Comparison of ENCODE assay signal across 8 cellular contexts in genomic region chr1:217089239-217090014, GRCh38.
A peak's percentile ranks its signal among the peaks of the same experiment; 100 is the strongest.
DNase-seq lines count a peak whose midpoint lies in the region; ATAC-seq, FAIRE-seq and TF ChIP-seq lines count a peak whose summit lies in the region.

No MANE protein-coding gene starts in this region.

- TF ChIP-seq POLR2A in A549 (IDR thresholded peaks at IDR 0.05; ENCODE audit: low read length), result no peak

- WGBS in A549 (ENCODE audit: missing lambda C conversion rate), result 6% methylated on average over 21 of the region's 40 CpGs

- CTCF ChIA-PET in A549 (lab: Yijun Ruan, JAX), result no interaction called here

- H4K20me1 ChIP-seq in astrocyte (ENCODE audit: insufficient read depth, low read length), result no peaks in the 10 kb centered on the region

- H3K9me3 ChIP-seq in A549 (no peaks in the 10 kb centered on the region), astrocyte (ENCODE audit: insufficient read depth, low read depth, low read length) (no peaks in the 10 kb centered on the region), iPS-15b (ENCODE audit: control insufficient read depth, insufficient read depth, low read length) (no peaks in the 10 kb centered on the region), skeletal muscle satellite cell (replicated peaks; ENCODE audit: low read length) (no peaks in the 10 kb centered on the region)

- no peaks in the 10 kb centered on the region for H3K36me3 Mint-ChIP-seq in astrocyte (ENCODE audit: low read depth, unreplicated experiment)
- H3K36me3 Mint-ChIP-seq in natural killer cell treated with Interleukin-12 subunit alpha and Interleukin-12 subunit beta and Interleukin-15 and Interleukin-18, amount 100 ng/mL, for 72 hours, result peaks cover 4% of the 10 kb centered on the region

- H3K9ac ChIP-seq in astrocyte (ENCODE audit: low read length) (peak overlapping the region; percentile 83), iPS-15b (ENCODE audit: low read depth, low read length) (no peak overlapping the region), skeletal muscle satellite cell (ENCODE audit: low read depth, low read length) (peak overlapping the region; percentile 90)

- peak overlapping the region in 1 of 2 experiments; percentile 75; a peak in 3 of 6 replicates for H3K27ac ChIP-seq in A549
- H3K27ac ChIP-seq in astrocyte (ENCODE audit: low read depth, low read length), result peak overlapping the region; percentile 44

- peak overlapping the region; percentile 90 for H2AFZ ChIP-seq in astrocyte (ENCODE audit: low read depth, low read length)

- H3K36me3 ChIP-seq in astrocyte (ENCODE audit: insufficient read depth, low read length) (no peaks in the 10 kb centered on the region), iPS-15b (ENCODE audit: control insufficient read depth, insufficient read depth, low read length) (no peaks in the 10 kb centered on the region), skeletal muscle satellite cell (ENCODE audit: insufficient read depth, low read length) (no peaks in the 10 kb centered on the region)

- peak overlapping the region; percentile 26 for H3K27ac Mint-ChIP-seq in astrocyte (ENCODE audit: unreplicated experiment)
- no peak overlapping the region for H3K27ac Mint-ChIP-seq in natural killer cell treated with Interleukin-12 subunit alpha and Interleukin-12 subunit beta and Interleukin-15 and Interleukin-18, amount 100 ng/mL, for 72 hours

- H3K4me3 ChIP-seq in A549 (peak overlapping the region; percentile 44), astrocyte (ENCODE audit: insufficient read depth, low read depth, low read length) (peak overlapping the region; percentile 70), iPS-15b (ENCODE audit: low read depth, low read length) (peak overlapping the region; percentile 57), skeletal muscle satellite cell (ENCODE audit: low read length) (peak overlapping the region; percentile 75)

- H3K4me1 ChIP-seq in A549 (no peaks in the 10 kb centered on the region), astrocyte (ENCODE audit: insufficient read depth, low read length) (peaks cover 15% of the 10 kb centered on the region), iPS-15b (ENCODE audit: control insufficient read depth, insufficient read depth, low read length) (peaks cover 6% of the 10 kb centered on the region), skeletal muscle satellite cell (ENCODE audit: control insufficient read depth, insufficient read depth, low read length) (peaks cover 29% of the 10 kb centered on the region)

- FAIRE-seq in A549 (lab: Jason Lieb, UNC) (no peak), astrocyte (lab: Jason Lieb, UNC) (no peak)

- no peak for TF ChIP-seq EP300 in A549 (IDR thresholded peaks at IDR 0.05)

- H3K27me3 ChIP-seq in astrocyte (ENCODE audit: insufficient read depth, low read length), result no peaks in the 10 kb centered on the region
- peaks cover 64% of the 10 kb centered on the region for H3K27me3 ChIP-seq in iPS-15b (ENCODE audit: control insufficient read depth, insufficient read depth, low read length)
- H3K27me3 ChIP-seq in skeletal muscle satellite cell (ENCODE audit: control insufficient read depth, insufficient read depth, low read length), result no peaks in the 10 kb centered on the region

- peak overlapping the region; percentile 74 for H3K4me2 ChIP-seq in A549
- H3K4me2 ChIP-seq in astrocyte (ENCODE audit: low read length), result peak overlapping the region; percentile 95
- H3K4me2 ChIP-seq in skeletal muscle satellite cell (ENCODE audit: low read length), result peak overlapping the region; percentile 96

- H3K27me3 Mint-ChIP-seq in astrocyte (ENCODE audit: low read depth, unreplicated experiment), result peaks cover 41% of the 10 kb centered on the region
- peaks cover 14 to 16% of the 10 kb centered on the region in 2 donors for H3K27me3 Mint-ChIP-seq in natural killer cell treated with Interleukin-12 subunit alpha and Interleukin-12 subunit beta and Interleukin-15 and Interleukin-18, amount 100 ng/mL, for 72 hours

- POLR2A ChIA-PET in A549 (lab: Yijun Ruan, JAX), result no interaction called here

- TF ChIP-seq RAD21 in A549 (conservative IDR thresholded peaks at IDR 0.05 in 1 of 2, IDR thresholded peaks at IDR 0.05 in 1 of 2), result no peak

- peaks cover 12% of the 10 kb centered on the region for H3K4me1 Mint-ChIP-seq in astrocyte (ENCODE audit: low read depth, unreplicated experiment)
- H3K4me1 Mint-ChIP-seq in natural killer cell treated with Interleukin-12 subunit alpha and Interleukin-12 subunit beta and Interleukin-15 and Interleukin-18, amount 100 ng/mL, for 72 hours (ENCODE audit: low read depth in 2 of 2), result no peaks in the 10 kb centered on the region

- peak overlapping the region; percentile 81 for H3K4me3 Mint-ChIP-seq in astrocyte (ENCODE audit: unreplicated experiment)
- no peak overlapping the region for H3K4me3 Mint-ChIP-seq in natural killer cell treated with Interleukin-12 subunit alpha and Interleukin-12 subunit beta and Interleukin-15 and Interleukin-18, amount 100 ng/mL, for 72 hours

- peak; percentile 88 to 91 for ATAC-seq in A549
- no peak for ATAC-seq in natural killer cell treated with Interleukin-12 subunit alpha and Interleukin-12 subunit beta and Interleukin-15 and Interleukin-18, amount 100 ng/mL, for 72 hours

- TF ChIP-seq CTCF in A549 (IDR thresholded peaks at IDR 0.05), result no peak
- no peak for TF ChIP-seq CTCF in astrocyte (IDR thresholded peaks at IDR 0.05; ENCODE audit: insufficient read depth, low read depth, low read length)

- no peaks in the 10 kb centered on the region for H3K9me3 Mint-ChIP-seq in astrocyte (ENCODE audit: unreplicated experiment)
- peaks cover 9% of the 10 kb centered on the region for H3K9me3 Mint-ChIP-seq in natural killer cell treated with Interleukin-12 subunit alpha and Interleukin-12 subunit beta and Interleukin-15 and Interleukin-18, amount 100 ng/mL, for 72 hours

- DNase-seq in A549 (ENCODE audit: low read depth in 1 of 2, low spot score in 1 of 2) (peak; percentile 18 to 33), NCI-H1092 (lab: John Stamatoyannopoulos, UW) (peak; percentile 53), astrocyte (ENCODE audit: low read depth) (peak; percentile 51), LoVo (ENCODE audit: low spot score) (no peak)
- DNase-seq in activated CD4-positive, alpha-beta T cell treated with anti-CD3 and anti-CD28 coated beads, Interleukin-2, amount 50 U/mL, for 4 hours, result no peak
- DNase-seq in natural killer cell treated with Interleukin-12 subunit alpha and Interleukin-12 subunit beta and Interleukin-15 and Interleukin-18, amount 100 ng/mL, for 72 hours (ENCODE audit: low spot score), result no peak

- H3K79me2 ChIP-seq in astrocyte (ENCODE audit: insufficient read depth, low read length), result no peaks in the 10 kb centered on the region

TF ChIP-seq in A549, 52 proteins besides CTCF, POLR2A, EP300 and RAD21:
- TF ChIP-seq HDAC2 (IDR thresholded peaks at IDR 0.05) (no peak), TFCP2L1 (CRISPR knock-in tag; IDR thresholded peaks at IDR 0.05) (no peak), FOSL2 (IDR thresholded peaks at IDR 0.05) (no peak), FOSL2 (CRISPR knock-in tag; IDR thresholded peaks at IDR 0.05) (no peak)

Comparison
In these comparisons a context has a peak if more than half of its experiments do, and no peak if none do; other contexts are left out.
1. ATAC-seq: peak in A549 (2 of 2); none in natural killer cell treated with Interleukin-12 subunit alpha and Interleukin-12 subunit beta and Interleukin-15 and Interleukin-18, amount 100 ng/mL, for 72 hours (0 of 2).
2. DNase-seq: peak in A549 (2 of 2), NCI-H1092 (single experiment) and astrocyte (single experiment); none in activated CD4-positive, alpha-beta T cell treated with anti-CD3 and anti-CD28 coated beads, Interleukin-2, amount 50 U/mL, for 4 hours (0 of 2), natural killer cell treated with Interleukin-12 subunit alpha and Interleukin-12 subunit beta and Interleukin-15 and Interleukin-18, amount 100 ng/mL, for 72 hours (single experiment) and LoVo (single experiment).
3. Peak in every context shown above with its lines, with median percentiles within 50 percentile points of each other: H3K4me2 ChIP-seq and H3K4me3 ChIP-seq.